ENCODE assay signal across 1 cellular context in the genomic region with DNA sequence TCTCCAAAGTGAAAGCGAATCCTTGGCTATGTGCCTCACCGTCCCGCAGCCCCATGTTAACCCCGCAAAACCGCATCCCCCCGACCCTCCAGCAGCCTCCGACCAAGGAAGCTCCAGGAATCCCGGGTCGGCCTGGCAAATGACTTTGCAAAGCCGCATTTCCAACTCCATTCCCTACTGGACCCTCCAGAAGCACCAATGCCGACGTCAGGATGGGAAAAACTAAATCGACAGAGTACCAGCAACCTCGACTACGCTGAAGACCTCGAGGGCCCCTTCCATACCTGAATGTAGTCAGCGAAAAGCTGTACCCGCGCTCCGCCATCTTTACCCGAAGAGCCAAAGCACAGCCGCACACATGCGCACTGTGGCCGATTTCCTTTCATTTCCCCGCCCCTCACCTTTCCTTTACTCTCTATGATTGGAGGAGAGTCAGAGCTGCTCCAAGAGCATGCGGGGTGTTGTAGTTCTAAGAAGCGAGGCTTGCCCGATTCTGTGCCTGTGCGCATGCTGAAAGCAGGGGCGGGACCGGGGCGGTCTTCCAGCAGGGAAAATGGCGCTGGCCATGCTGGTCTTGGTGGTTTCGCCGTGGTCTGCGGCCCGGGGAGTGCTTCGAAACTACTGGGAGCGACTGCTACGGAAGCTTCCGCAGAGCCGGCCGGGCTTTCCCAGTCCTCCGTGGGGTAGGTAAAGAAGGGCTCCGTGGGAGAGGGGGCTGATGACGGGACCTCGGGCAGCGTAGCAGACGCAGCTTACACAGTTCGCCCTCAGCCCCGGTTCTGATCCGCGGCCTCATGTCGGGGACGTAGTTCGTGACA.
TF ChIP-seq lines count a peak whose summit lies in the region.

A gene (plus strand): TSS at position 543 of the 818 bp plus-strand sequence. CDS start 11 bp downstream, at position 554.
A gene (minus strand): TSS at position 341 of the 818 bp plus-strand sequence. CDS start 16 bp downstream, at position 325.

TF ChIP-seq in K562, 482 proteins besides CTCF, POLR2A, EP300 and RAD21 (continued from another document and continues in another):
- TF ChIP-seq, protein P1, sequence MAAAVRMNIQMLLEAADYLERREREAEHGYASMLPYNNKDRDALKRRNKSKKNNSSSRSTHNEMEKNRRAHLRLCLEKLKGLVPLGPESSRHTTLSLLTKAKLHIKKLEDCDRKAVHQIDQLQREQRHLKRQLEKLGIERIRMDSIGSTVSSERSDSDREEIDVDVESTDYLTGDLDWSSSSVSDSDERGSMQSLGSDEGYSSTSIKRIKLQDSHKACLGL (CRISPR knock-in tag; IDR thresholded peaks at IDR 0.05; ENCODE audit: borderline replicate concordance, poor library complexity, severe bottlenecking) = peak; percentile 50
- TF ChIP-seq, protein P2, sequence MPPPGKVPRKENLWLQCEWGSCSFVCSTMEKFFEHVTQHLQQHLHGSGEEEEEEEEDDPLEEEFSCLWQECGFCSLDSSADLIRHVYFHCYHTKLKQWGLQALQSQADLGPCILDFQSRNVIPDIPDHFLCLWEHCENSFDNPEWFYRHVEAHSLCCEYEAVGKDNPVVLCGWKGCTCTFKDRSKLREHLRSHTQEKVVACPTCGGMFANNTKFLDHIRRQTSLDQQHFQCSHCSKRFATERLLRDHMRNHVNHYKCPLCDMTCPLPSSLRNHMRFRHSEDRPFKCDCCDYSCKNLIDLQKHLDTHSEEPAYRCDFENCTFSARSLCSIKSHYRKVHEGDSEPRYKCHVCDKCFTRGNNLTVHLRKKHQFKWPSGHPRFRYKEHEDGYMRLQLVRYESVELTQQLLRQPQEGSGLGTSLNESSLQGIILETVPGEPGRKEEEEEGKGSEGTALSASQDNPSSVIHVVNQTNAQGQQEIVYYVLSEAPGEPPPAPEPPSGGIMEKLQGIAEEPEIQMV (tag; conservative IDR thresholded peaks at IDR 0.05; ENCODE audit: low read depth) = no peak
- TF ChIP-seq CHCHD3 (CRISPR knock-in tag; IDR thresholded peaks at IDR 0.05) = no peak
- no peak for TF ChIP-seq ZFP36 (IDR thresholded peaks at IDR 0.05; ENCODE audit: low read depth, low read length, partially characterized antibody)
- TF ChIP-seq, protein P3, sequence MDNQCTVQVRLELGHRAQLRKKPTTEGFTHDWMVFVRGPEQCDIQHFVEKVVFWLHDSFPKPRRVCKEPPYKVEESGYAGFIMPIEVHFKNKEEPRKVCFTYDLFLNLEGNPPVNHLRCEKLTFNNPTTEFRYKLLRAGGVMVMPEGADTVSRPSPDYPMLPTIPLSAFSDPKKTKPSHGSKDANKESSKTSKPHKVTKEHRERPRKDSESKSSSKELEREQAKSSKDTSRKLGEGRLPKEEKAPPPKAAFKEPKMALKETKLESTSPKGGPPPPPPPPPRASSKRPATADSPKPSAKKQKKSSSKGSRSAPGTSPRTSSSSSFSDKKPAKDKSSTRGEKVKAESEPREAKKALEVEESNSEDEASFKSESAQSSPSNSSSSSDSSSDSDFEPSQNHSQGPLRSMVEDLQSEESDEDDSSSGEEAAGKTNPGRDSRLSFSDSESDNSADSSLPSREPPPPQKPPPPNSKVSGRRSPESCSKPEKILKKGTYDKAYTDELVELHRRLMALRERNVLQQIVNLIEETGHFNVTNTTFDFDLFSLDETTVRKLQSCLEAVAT (IDR thresholded peaks at IDR 0.05) = 0 out of 4 replicates have a peak, but pooled peaks of 1 of the 2 experiments have one; percentile 61
- no peak for TF ChIP-seq MAFG (tag; conservative IDR thresholded peaks at IDR 0.05)
- TF ChIP-seq DPF2 (IDR thresholded peaks at IDR 0.05) = no peak
- peak; percentile 26 to 47; a peak in 2 of 4 replicates for TF ChIP-seq MAZ (CRISPR knock-in tag; conservative IDR thresholded peaks at IDR 0.05 in 1 of 2, IDR thresholded peaks at IDR 0.05 in 1 of 2)
- TF ChIP-seq ZKSCAN1 (IDR thresholded peaks at IDR 0.05; ENCODE audit: low read depth, low read length) = 0 out of 2 replicates have a peak, but pooled peaks have one; percentile 34
- TF ChIP-seq, protein P4, sequence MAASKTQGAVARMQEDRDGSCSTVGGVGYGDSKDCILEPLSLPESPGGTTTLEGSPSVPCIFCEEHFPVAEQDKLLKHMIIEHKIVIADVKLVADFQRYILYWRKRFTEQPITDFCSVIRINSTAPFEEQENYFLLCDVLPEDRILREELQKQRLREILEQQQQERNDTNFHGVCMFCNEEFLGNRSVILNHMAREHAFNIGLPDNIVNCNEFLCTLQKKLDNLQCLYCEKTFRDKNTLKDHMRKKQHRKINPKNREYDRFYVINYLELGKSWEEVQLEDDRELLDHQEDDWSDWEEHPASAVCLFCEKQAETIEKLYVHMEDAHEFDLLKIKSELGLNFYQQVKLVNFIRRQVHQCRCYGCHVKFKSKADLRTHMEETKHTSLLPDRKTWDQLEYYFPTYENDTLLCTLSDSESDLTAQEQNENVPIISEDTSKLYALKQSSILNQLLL (CRISPR knock-in tag; IDR thresholded peaks at IDR 0.05; ENCODE audit: borderline replicate concordance) = no peak
- peak; percentile 81 to 83 for TF ChIP-seq SIX5 (IDR thresholded peaks at IDR 0.05; ENCODE audit: borderline replicate concordance in 1 of 2, insufficient read depth in 1 of 2, low read depth in 1 of 2, low read length in 2 of 2)
- no peak for TF ChIP-seq SMARCB1 (IDR thresholded peaks at IDR 0.05; ENCODE audit: insufficient read length, low read depth)
- TF ChIP-seq SRF (CRISPR knock-in tag; IDR thresholded peaks at IDR 0.05) = 0 out of 4 replicates have a peak, but pooled peaks of 1 of the 2 experiments have one; percentile 33
- TF ChIP-seq ATF7 (IDR thresholded peaks at IDR 0.05) = peak; percentile 42; the same call in 1 of the 2 replicates
- TF ChIP-seq ZNF408 (CRISPR knock-in tag; IDR thresholded peaks at IDR 0.05; ENCODE audit: low read depth) = no peak
- TF ChIP-seq DNMT1 (IDR thresholded peaks at IDR 0.05) = no peak
- TF ChIP-seq MAFF (IDR thresholded peaks at IDR 0.05; ENCODE audit: low read length) = no peak
- peak; percentile 40; the same call in 1 of the 2 replicates for TF ChIP-seq JUN (IDR thresholded peaks at IDR 0.05; ENCODE audit: borderline replicate concordance, low read depth, low read length)
- TF ChIP-seq JUN (CRISPR knock-in tag; IDR thresholded peaks at IDR 0.05; ENCODE audit: borderline replicate concordance) = no peak; the same call in 1 of the 2 replicates
- peak; percentile 47; the same call in 1 of the 2 replicates for TF ChIP-seq JUND (IDR thresholded peaks at IDR 0.05; ENCODE audit: borderline replicate concordance, low read depth, low read length)
- 0 out of 3 replicates have a peak, but pooled peaks have one; percentile 7 for TF ChIP-seq JUND (tag; IDR thresholded peaks at IDR 0.05; ENCODE audit: borderline replicate concordance, low read depth, low read length)
- TF ChIP-seq, protein P5, sequence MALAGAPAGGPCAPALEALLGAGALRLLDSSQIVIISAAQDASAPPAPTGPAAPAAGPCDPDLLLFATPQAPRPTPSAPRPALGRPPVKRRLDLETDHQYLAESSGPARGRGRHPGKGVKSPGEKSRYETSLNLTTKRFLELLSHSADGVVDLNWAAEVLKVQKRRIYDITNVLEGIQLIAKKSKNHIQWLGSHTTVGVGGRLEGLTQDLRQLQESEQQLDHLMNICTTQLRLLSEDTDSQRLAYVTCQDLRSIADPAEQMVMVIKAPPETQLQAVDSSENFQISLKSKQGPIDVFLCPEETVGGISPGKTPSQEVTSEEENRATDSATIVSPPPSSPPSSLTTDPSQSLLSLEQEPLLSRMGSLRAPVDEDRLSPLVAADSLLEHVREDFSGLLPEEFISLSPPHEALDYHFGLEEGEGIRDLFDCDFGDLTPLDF (CRISPR knock-in tag; IDR thresholded peaks at IDR 0.05) = peak; percentile 11; the same call in 1 of the 2 replicates
- TF ChIP-seq ZNF146 (CRISPR knock-in tag; IDR thresholded peaks at IDR 0.05; ENCODE audit: unreplicated experiment) = no peak
- no peak for TF ChIP-seq CBFB (CRISPR knock-in tag; IDR thresholded peaks at IDR 0.05)
- no peak for TF ChIP-seq FOSL1 (tag; conservative IDR thresholded peaks at IDR 0.05)
- TF ChIP-seq CXXC5 (CRISPR knock-in tag; IDR thresholded peaks at IDR 0.05) = peak; percentile 40
- TF ChIP-seq, protein P6, sequence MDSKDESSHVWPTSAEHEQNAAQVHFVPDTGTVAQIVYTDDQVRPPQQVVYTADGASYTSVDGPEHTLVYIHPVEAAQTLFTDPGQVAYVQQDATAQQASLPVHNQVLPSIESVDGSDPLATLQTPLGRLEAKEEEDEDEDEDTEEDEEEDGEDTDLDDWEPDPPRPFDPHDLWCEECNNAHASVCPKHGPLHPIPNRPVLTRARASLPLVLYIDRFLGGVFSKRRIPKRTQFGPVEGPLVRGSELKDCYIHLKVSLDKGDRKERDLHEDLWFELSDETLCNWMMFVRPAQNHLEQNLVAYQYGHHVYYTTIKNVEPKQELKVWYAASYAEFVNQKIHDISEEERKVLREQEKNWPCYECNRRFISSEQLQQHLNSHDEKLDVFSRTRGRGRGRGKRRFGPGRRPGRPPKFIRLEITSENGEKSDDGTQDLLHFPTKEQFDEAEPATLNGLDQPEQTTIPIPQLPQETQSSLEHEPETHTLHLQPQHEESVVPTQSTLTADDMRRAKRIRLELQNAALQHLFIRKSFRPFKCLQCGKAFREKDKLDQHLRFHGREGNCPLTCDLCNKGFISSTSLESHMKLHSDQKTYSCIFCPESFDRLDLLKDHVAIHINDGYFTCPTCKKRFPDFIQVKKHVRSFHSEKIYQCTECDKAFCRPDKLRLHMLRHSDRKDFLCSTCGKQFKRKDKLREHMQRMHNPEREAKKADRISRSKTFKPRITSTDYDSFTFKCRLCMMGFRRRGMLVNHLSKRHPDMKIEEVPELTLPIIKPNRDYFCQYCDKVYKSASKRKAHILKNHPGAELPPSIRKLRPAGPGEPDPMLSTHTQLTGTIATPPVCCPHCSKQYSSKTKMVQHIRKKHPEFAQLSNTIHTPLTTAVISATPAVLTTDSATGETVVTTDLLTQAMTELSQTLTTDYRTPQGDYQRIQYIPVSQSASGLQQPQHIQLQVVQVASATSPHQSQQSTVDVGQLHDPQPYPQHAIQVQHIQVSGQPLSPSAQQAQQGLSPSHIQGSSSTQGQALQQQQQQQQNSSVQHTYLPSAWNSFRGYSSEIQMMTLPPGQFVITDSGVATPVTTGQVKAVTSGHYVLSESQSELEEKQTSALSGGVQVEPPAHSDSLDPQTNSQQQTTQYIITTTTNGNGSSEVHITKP (IDR thresholded peaks at IDR 0.05; ENCODE audit: partially characterized antibody) = no peak
- no peak; the same call in none of the 2 replicates for TF ChIP-seq GABPB1 (CRISPR knock-in tag; IDR thresholded peaks at IDR 0.05)
- peak; percentile 81 for TF ChIP-seq MBD2 (IDR thresholded peaks at IDR 0.05; ENCODE audit: borderline replicate concordance, low read depth)
- no peak for TF ChIP-seq ZNF23 (CRISPR knock-in tag; IDR thresholded peaks at IDR 0.05)
- peak; percentile 50 for TF ChIP-seq POU5F1 (IDR thresholded peaks at IDR 0.05; ENCODE audit: borderline replicate concordance, low read depth, low read length, partially characterized antibody)
- TF ChIP-seq STAG1 (CRISPR knock-in tag; IDR thresholded peaks at IDR 0.05; ENCODE audit: borderline replicate concordance) = no peak
- TF ChIP-seq ZNF24 (IDR thresholded peaks at IDR 0.05) = no peak
- no peak for TF ChIP-seq NFYB (IDR thresholded peaks at IDR 0.05; ENCODE audit: extremely low read depth, insufficient read length)
- TF ChIP-seq ELF1 (tag; IDR thresholded peaks at IDR 0.05) = no peak
- TF ChIP-seq TEAD1 (CRISPR knock-in tag; IDR thresholded peaks at IDR 0.05) = peak; percentile 37 to 75; a peak in 2 of 4 replicates
- no peak for TF ChIP-seq PHB (CRISPR knock-in tag; IDR thresholded peaks at IDR 0.05)
- TF ChIP-seq, protein P7, sequence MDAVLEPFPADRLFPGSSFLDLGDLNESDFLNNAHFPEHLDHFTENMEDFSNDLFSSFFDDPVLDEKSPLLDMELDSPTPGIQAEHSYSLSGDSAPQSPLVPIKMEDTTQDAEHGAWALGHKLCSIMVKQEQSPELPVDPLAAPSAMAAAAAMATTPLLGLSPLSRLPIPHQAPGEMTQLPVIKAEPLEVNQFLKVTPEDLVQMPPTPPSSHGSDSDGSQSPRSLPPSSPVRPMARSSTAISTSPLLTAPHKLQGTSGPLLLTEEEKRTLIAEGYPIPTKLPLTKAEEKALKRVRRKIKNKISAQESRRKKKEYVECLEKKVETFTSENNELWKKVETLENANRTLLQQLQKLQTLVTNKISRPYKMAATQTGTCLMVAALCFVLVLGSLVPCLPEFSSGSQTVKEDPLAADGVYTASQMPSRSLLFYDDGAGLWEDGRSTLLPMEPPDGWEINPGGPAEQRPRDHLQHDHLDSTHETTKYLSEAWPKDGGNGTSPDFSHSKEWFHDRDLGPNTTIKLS (IDR thresholded peaks at IDR 0.05; ENCODE audit: borderline replicate concordance, low read depth) = peak; percentile 75; the same call in 1 of the 2 replicates
- 0 out of 2 replicates have a peak, but pooled peaks have one; percentile 3 for TF ChIP-seq NFIC (IDR thresholded peaks at IDR 0.05)
- TF ChIP-seq FOXP1 (CRISPR knock-in tag; IDR thresholded peaks at IDR 0.05) = peak; percentile 70; the same call in 1 of the 2 replicates
- no peak for TF ChIP-seq ZNF76 (CRISPR knock-in tag; IDR thresholded peaks at IDR 0.05; ENCODE audit: borderline replicate concordance)
- TF ChIP-seq BRD4 (IDR thresholded peaks at IDR 0.05) = no peak
- no peak for TF ChIP-seq ZNF436 (CRISPR knock-in tag; IDR thresholded peaks at IDR 0.05)
- TF ChIP-seq LARP7 (IDR thresholded peaks at IDR 0.05) = no peak
- TF ChIP-seq HNRNPLL (IDR thresholded peaks at IDR 0.05; ENCODE audit: low read depth, low read length, poor library complexity, severe bottlenecking) = peak; percentile 78
- TF ChIP-seq FUS (optimal IDR thresholded peaks at IDR 0.05; ENCODE audit: low read depth, low read length) = no peak
- 0 out of 4 replicates have a peak, but pooled peaks of 1 of the 2 experiments have one; percentile 27 for TF ChIP-seq TBL1XR1 (IDR thresholded peaks at IDR 0.05; ENCODE audit: low read length in 2 of 2)
- TF ChIP-seq PCBP2 (IDR thresholded peaks at IDR 0.05; ENCODE audit: low read depth, low read length, poor library complexity, severe bottlenecking) = no peak
- peak; percentile 52 for TF ChIP-seq PHF20 (IDR thresholded peaks at IDR 0.05; ENCODE audit: partially characterized antibody)
- no peak for TF ChIP-seq TOE1 (IDR thresholded peaks at IDR 0.05; ENCODE audit: borderline replicate concordance)
- no peak for TF ChIP-seq TOE1 (CRISPR knock-in tag; IDR thresholded peaks at IDR 0.05; ENCODE audit: borderline replicate concordance, low read depth)
